Comparison of ENCODE assay signal across 8 cellular contexts in the genomic region with DNA sequence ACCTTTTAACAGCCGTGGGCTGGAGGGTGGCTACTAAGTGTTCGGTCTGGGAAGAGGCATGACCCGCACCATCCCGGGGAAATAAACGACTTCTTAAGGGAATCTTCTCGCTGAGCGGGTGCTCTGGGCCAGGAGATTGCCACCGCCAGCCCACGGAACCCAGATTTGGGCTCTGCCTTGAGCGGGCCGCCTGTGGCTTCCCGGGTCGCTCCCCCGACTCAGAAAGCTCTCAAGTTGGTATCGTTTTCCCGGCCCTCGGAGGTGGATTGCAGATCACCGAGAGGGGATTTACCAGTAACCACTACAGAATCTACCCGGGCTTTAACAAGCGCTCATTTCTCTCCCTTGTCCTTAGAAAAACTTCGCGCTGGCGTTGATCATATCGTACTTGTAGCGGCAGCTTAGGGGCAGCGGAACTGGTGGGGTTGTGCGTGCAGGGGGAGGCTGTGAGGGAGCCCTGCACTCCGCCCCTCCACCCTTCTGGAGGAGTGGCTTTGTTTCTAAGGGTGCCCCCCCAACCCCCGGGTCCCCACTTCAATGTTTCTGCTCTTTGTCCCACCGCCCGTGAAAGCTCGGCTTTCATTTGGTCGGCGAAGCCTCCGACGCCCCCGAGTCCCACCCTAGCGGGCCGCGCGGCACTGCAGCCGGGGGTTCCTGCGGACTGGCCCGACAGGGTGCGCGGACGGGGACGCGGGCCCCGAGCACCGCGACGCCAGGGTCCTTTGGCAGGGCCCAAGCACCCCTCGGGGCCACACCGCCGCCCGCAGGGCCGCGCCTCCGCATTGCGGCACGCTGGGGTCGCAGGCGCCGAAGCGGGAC. TPM values are rescaled to one million over a fixed set of nuclear protein-coding genes. Genes with fewer than 3 reads are reported as not detected.
DNase-seq lines count a peak whose midpoint lies in the region; ATAC-seq and TF ChIP-seq lines count a peak whose summit lies in the region.

No MANE protein-coding gene starts in this region.

- H3K4me1 ChIP-seq in BLaER1 = peaks cover 58% of the 10 kb centered on the region
- H3K4me1 ChIP-seq in HUES48 (ENCODE audit: control insufficient read depth, insufficient read depth, low read length) = peaks cover 15% of the 10 kb centered on the region
- H3K4me1 ChIP-seq in ascending aorta = peaks cover 18 to 44% of the 10 kb centered on the region in 2 donors

- no peak overlapping the region for H3K27ac ChIP-seq in BLaER1
- H3K27ac ChIP-seq in HUES48 (ENCODE audit: low read depth, low read length) = no peak overlapping the region
- no peak overlapping the region for H3K27ac ChIP-seq in ascending aorta

- H3K36me3 Mint-ChIP-seq in nephron (ENCODE audit: low read depth) = no peaks in the 10 kb centered on the region

- no peak overlapping the region for H3K9ac ChIP-seq in BLaER1
- no peak overlapping the region for H3K9ac ChIP-seq in HUES48 (ENCODE audit: low read depth, low read length)

- peak overlapping the region; percentile 55 to 77 (median 70) for H3K4me3 Mint-ChIP-seq in nephron

- TF ChIP-seq CTCF in ascending aorta (IDR thresholded peaks at IDR 0.05) (no peak), nephron (IDR thresholded peaks at IDR 0.05; ENCODE audit: unreplicated experiment in 3 of 3) (peak in 2 of 3 experiments; percentile 20 to 22)

- ATAC-seq in GM18867 (IDR thresholded peaks at IDR 0.05; ENCODE audit: unreplicated experiment) (no peak), HG03159 (IDR thresholded peaks at IDR 0.05; ENCODE audit: unreplicated experiment) (no peak)

- H3K9me3 ChIP-seq in BLaER1 = no peaks in the 10 kb centered on the region
- no peaks in the 10 kb centered on the region for H3K9me3 ChIP-seq in HUES48 (ENCODE audit: control insufficient read depth, insufficient read depth, low read length)
- no peaks in the 10 kb centered on the region for H3K9me3 ChIP-seq in ascending aorta

- H3K4me2 ChIP-seq in BLaER1 = peak overlapping the region; percentile 92

- H3K27me3 Mint-ChIP-seq in nephron (ENCODE audit: low read depth) = peaks cover 64% of the 10 kb centered on the region

- intact Hi-C loops in ascending aorta (cut with DNase I) = loop anchor here (5.0 kb wide), 1 partner anchor 66 kb away; the partner anchor contains the start of gene CBX2

- H3K4me3 ChIP-seq in BLaER1 (peak overlapping the region; percentile 63), HUES48 (ENCODE audit: low read depth, low read length) (peak overlapping the region; percentile 51; the same call in 1 of the 2 replicates), ascending aorta (peak overlapping the region; percentile 59 to 64)

- H3K27me3 ChIP-seq in BLaER1 (peaks cover 84% of the 10 kb centered on the region), HUES48 (ENCODE audit: control insufficient read depth, insufficient read depth, low read length) (peaks cover 83% of the 10 kb centered on the region), ascending aorta (peaks cover 32% of the 10 kb centered on the region)

- DNase-seq in ascending aorta (ENCODE audit: low spot score in 2 of 2) (no peak), SW 1271 (lab: John Stamatoyannopoulos, UW) (no peak)
- DNase-seq in activated CD4-positive, CD25-positive, alpha-beta regulatory T cell (lab: John Stamatoyannopoulos, UW) = no peak

- H3K36me3 ChIP-seq in BLaER1 (no peaks in the 10 kb centered on the region), HUES48 (ENCODE audit: control insufficient read depth, insufficient read depth, low read length) (no peaks in the 10 kb centered on the region), ascending aorta (no peaks in the 10 kb centered on the region)

- H3K27ac Mint-ChIP-seq in nephron = peak overlapping the region in 1 of 3 experiments; percentile 80

- H3K9me3 Mint-ChIP-seq in nephron = no peaks in the 10 kb centered on the region

- peaks cover 25% of the 10 kb centered on the region for H3K4me1 Mint-ChIP-seq in nephron

- peaks cover 68% of the 10 kb centered on the region for H4K20me1 ChIP-seq in BLaER1

RNA-seq across cellular contexts. Expression of gene CBX4, which starts 3.6 kb away (rescaled TPM):
- total RNA-seq in ascending aorta = 25.7 TPM

RNA-seq across cellular contexts. Expression of gene CBX8, which starts 46.0 kb away (rescaled TPM):
- total RNA-seq in ascending aorta = 1.1 TPM

Comparison
In these comparisons a context has a peak if more than half of its experiments do, and no peak if none do; other contexts are left out.
1. CTCF ChIP-seq: peak in nephron (2 of 3); none in ascending aorta (0 of 3).
2. Peak in every context shown above with its lines, with median percentiles within 50 percentile points of each other: H3K4me3 ChIP-seq.